In genomic region chr3:156246939-156247725, GRCh38 we compare ENCODE assay signal across 29 cellular contexts.
DNase-seq lines count a peak whose midpoint lies in the region; ATAC-seq, FAIRE-seq and TF ChIP-seq lines count a peak whose summit lies in the region.
"Had no signal": no experiment of that assay in that cellular context is flagged by ENCODE, and none has a peak within 500 bp of the region (broad histone marks: within the 10 kb centered on the region; RNA-seq: fewer than 3 reads in every experiment).

No MANE protein-coding gene starts in this region.

- TF ChIP-seq CTCF in IMR-90 (conservative IDR thresholded peaks at IDR 0.05; ENCODE audit: low read depth, low read length) (no peak), keratinocyte (optimal IDR thresholded peaks at IDR 0.05 in 1 of 3, IDR thresholded peaks at IDR 0.05 in 1 of 3, conservative IDR thresholded peaks at IDR 0.05 in 1 of 3; ENCODE audit: extremely low read depth in 1 of 3, insufficient read depth in 2 of 3, low read length in 3 of 3) (no peak), testis (IDR thresholded peaks at IDR 0.05) (no peak), D721Med (IDR thresholded peaks at IDR 0.05; ENCODE audit: insufficient read depth, missing control alignments) (no peak)

- H3K27ac ChIP-seq in IMR-90 (ENCODE audit: insufficient read depth, low read length) (no peak overlapping the region), keratinocyte (ENCODE audit: control insufficient read depth, insufficient read depth, low read length) (no peak overlapping the region), testis (no peak overlapping the region)
- H3K27ac ChIP-seq: body of pancreas, gastroesophageal sphincter, KMS-11, Peyer's patch, SJSA1, spleen, suprapubic skin, uterus had no signal

- no peak overlapping the region for H2AK5ac ChIP-seq in IMR-90 (ENCODE audit: low read depth, low read length)

- no peak overlapping the region for H2BK15ac ChIP-seq in IMR-90 (ENCODE audit: low read depth, low read length)

- no peak overlapping the region for H3K4ac ChIP-seq in IMR-90 (ENCODE audit: low read depth, low read length)

- H3K23ac ChIP-seq in IMR-90 (ENCODE audit: low read depth, low read length): no peak overlapping the region

- no peaks in the 10 kb centered on the region for H3K4me1 ChIP-seq in IMR-90 (ENCODE audit: control insufficient read depth, insufficient read depth, low read length)
- no peaks in the 10 kb centered on the region for H3K4me1 ChIP-seq in keratinocyte (ENCODE audit: control insufficient read depth, extremely low read depth, insufficient read depth, low read length)
- peaks cover 4% of the 10 kb centered on the region for H3K4me1 ChIP-seq in testis
- H3K4me1 ChIP-seq: body of pancreas, gastroesophageal sphincter, Peyer's patch, SJSA1, spleen, suprapubic skin, uterus had no signal

- WGBS in IMR-90 (ENCODE audit: extremely low coverage in 2 of 2, insufficient read length in 1 of 2), 2 experiments: no CpG with 5 or more reads among the region's 5 CpGs
- WGBS in testis, 2 donors: 64 to 76% methylated on average over 5 of the region's 5 CpGs

- no peak overlapping the region for H3K56ac ChIP-seq in IMR-90 (ENCODE audit: extremely low read depth, insufficient read depth, low read length)

- no peak overlapping the region for H2AFZ ChIP-seq in IMR-90 (replicated peaks; ENCODE audit: low read length, poor library complexity)
- H2AFZ ChIP-seq in keratinocyte (ENCODE audit: control insufficient read depth, low read length): no peak overlapping the region

- H3K9me1 ChIP-seq in IMR-90 (ENCODE audit: insufficient read depth, low read length): no peaks in the 10 kb centered on the region
- H3K9me1 ChIP-seq in keratinocyte (ENCODE audit: control insufficient read depth, extremely low read depth, insufficient read depth, low read length): no peaks in the 10 kb centered on the region

- H2BK5ac ChIP-seq in IMR-90 (ENCODE audit: low read depth, low read length, poor library complexity, severe bottlenecking): no peak overlapping the region

- no peaks in the 10 kb centered on the region for H3K79me2 ChIP-seq in keratinocyte (ENCODE audit: control insufficient read depth, insufficient read depth, low read length)

- POLR2A ChIA-PET in IMR-90 (lab: Charles Lee; ENCODE audit: unreplicated experiment): no interaction called here

- FAIRE-seq in keratinocyte (lab: Jason Lieb, UNC) (peak; percentile 49), D721Med (lab: Jason Lieb, UNC) (no peak)
- FAIRE-seq: colon, G401.6 had no signal

- CTCF ChIA-PET in IMR-90 (lab: Yijun Ruan, JAX): no interaction called here

- intact Hi-C loops in IMR-90 (cut with micrococcal nuclease) (no loop called here), testis (cut with DNase I; ENCODE audit: low total_unique reads) (no loop called here)

- dilution Hi-C loops in IMR-90 (cut with HindIII; ENCODE audit: low sequenced_read_pairs, unreplicated experiment) (no loop called here), keratinocyte (cut with MboI; ENCODE audit: extremely low pct_ligation_motif_present, low sequenced_read_pairs) (no loop called here)

- H3K4me2 ChIP-seq in IMR-90 (ENCODE audit: low read depth, low read length): no peak overlapping the region
- H3K4me2 ChIP-seq in keratinocyte (ENCODE audit: control insufficient read depth, extremely low read depth, insufficient read depth, low read depth, low read length): no peak overlapping the region
- H3K4me2 ChIP-seq: KMS-11 had no signal

- DNase-seq in IMR-90 (peak; percentile 9), cerebellum (ENCODE audit: low spot score) (peak; percentile 11), keratinocyte (ENCODE audit: low read depth, low spot score) (no peak), testis (peak; percentile 57), D721Med (ENCODE audit: insufficient read length, low spot score) (no peak), H7 (no peak)
- DNase-seq: activated CD4-positive, alpha-beta T cell treated with anti-CD3 and anti-CD28 coated beads for 1 hour; activated gamma-delta T cell treated with Interleukin-2 at 50 U/mL for 16 hours; activated naive CD8-positive, alpha-beta T cell treated with anti-CD3 and anti-CD28 coated beads, Interleukin-2, amount 50 U/mL, for 24 hours; body of pancreas; DMS153; effector CD8-positive, alpha-beta T cell; left cardiac atrium; mesenchymal stem cell; NCI-H1694; NCI-H526; Peyer's patch; spleen; stimulated activated CD4-positive, alpha-beta T cell treated with anti-CD3 and anti-CD28 coated beads, Interleukin-2, amount 100 ng/mL, for 48 hours; T-helper 1 cell; uterus had no signal

- no peaks in the 10 kb centered on the region for H4K20me1 ChIP-seq in IMR-90 (ENCODE audit: insufficient read depth, low read length)
- no peaks in the 10 kb centered on the region for H4K20me1 ChIP-seq in keratinocyte (ENCODE audit: control insufficient read depth, extremely low read depth, insufficient read depth, low read length)

- TF ChIP-seq POLR2A in IMR-90 (IDR thresholded peaks at IDR 0.05; ENCODE audit: low read depth, low read length) (no peak), testis (IDR thresholded peaks at IDR 0.05) (no peak)

- no peak overlapping the region for H4K91ac ChIP-seq in IMR-90 (ENCODE audit: insufficient read depth, low read depth, low read length)

- ATAC-seq in IMR-90 (ENCODE audit: low read depth) (no peak), HG02973 (IDR thresholded peaks at IDR 0.05; ENCODE audit: unreplicated experiment) (no peak)
- ATAC-seq: activated naive CD8-positive, alpha-beta T cell treated with anti-CD3 and anti-CD28 coated beads, Interleukin-2, amount 50 U/mL, for 24 hours; body of pancreas; gastroesophageal sphincter; stimulated activated memory B cell treated with anti-CD40 and anti-IgM and Interleukin-4, amounts not matched to agents 10 μg/mL and 1 μg/mL and 100 μg/mL, for 72 hours had no signal

- TF ChIP-seq RAD21 in IMR-90 (IDR thresholded peaks at IDR 0.05; ENCODE audit: low read length): no peak

- no peak overlapping the region for H3K9ac ChIP-seq in IMR-90 (ENCODE audit: low read depth, low read length)
- H3K9ac ChIP-seq in keratinocyte (ENCODE audit: control insufficient read depth, extremely low read depth, insufficient read depth, low read length): no peak overlapping the region
- H3K9ac ChIP-seq: KMS-11 had no signal

- H3K4me3 ChIP-seq in IMR-90 (ENCODE audit: insufficient read depth, low read depth, low read length) (no peak overlapping the region), keratinocyte (ENCODE audit: control insufficient read depth in 2 of 3, extremely low read depth in 1 of 3, insufficient read depth in 2 of 3, low read depth in 1 of 3, low read length in 3 of 3) (no peak overlapping the region), testis (no peak overlapping the region), H7 (ENCODE audit: insufficient read depth, low read depth, low read length) (no peak overlapping the region)
- H3K4me3 ChIP-seq: body of pancreas, gastroesophageal sphincter, Peyer's patch, SJSA1, spleen, suprapubic skin, uterus had no signal

- H3K9me3 ChIP-seq in IMR-90 (ENCODE audit: control insufficient read depth, insufficient read depth, low read length): no peaks in the 10 kb centered on the region
- no peaks in the 10 kb centered on the region for H3K9me3 ChIP-seq in keratinocyte (ENCODE audit: control insufficient read depth, low read depth, low read length)
- no peaks in the 10 kb centered on the region for H3K9me3 ChIP-seq in testis
- H3K9me3 ChIP-seq: body of pancreas, gastroesophageal sphincter, Peyer's patch, SJSA1, spleen, suprapubic skin, uterus had no signal

- H2BK120ac ChIP-seq in IMR-90 (ENCODE audit: low read depth, low read length): no peak overlapping the region

- H3K18ac ChIP-seq in IMR-90 (ENCODE audit: low read depth, low read length): no peak overlapping the region

- H3K27me3 ChIP-seq in IMR-90 (ENCODE audit: control insufficient read depth, insufficient read depth, low read length): no peaks in the 10 kb centered on the region; the same call in 1 of the 2 replicates
- no peaks in the 10 kb centered on the region for H3K27me3 ChIP-seq in keratinocyte (ENCODE audit: control insufficient read depth, extremely low read depth, insufficient read depth, low read length)
- no peaks in the 10 kb centered on the region for H3K27me3 ChIP-seq in testis
- H3K27me3 ChIP-seq in H7 (ENCODE audit: control insufficient read depth, insufficient read depth, low read length): no peaks in the 10 kb centered on the region
- H3K27me3 ChIP-seq: body of pancreas, gastroesophageal sphincter, Peyer's patch, SJSA1, suprapubic skin, uterus had no signal

- BruUV-seq in IMR-90 (replicated peaks; lab: Mats Ljungman, UMichigan): no TSS peak

- no peak overlapping the region for H2BK20ac ChIP-seq in IMR-90 (ENCODE audit: low read depth, low read length)

- no peak overlapping the region for H4K5ac ChIP-seq in IMR-90 (ENCODE audit: low read depth, low read length)

- in situ Hi-C loops in IMR-90 (cut with MboI; ENCODE audit: low sequenced_read_pairs): no loop called here

- H2AK9ac ChIP-seq in IMR-90 (replicated peaks; ENCODE audit: low read depth, low read length, poor library complexity): no peak overlapping the region

- no peak overlapping the region for H4K8ac ChIP-seq in IMR-90 (ENCODE audit: low read depth in 2 of 2, low read length in 2 of 2)

- H3K14ac ChIP-seq in IMR-90 (replicated peaks; ENCODE audit: low read depth, low read length): no peak overlapping the region

- H3K79me1 ChIP-seq in IMR-90 (ENCODE audit: low read depth in 1 of 2, low read length in 2 of 2): no peaks in the 10 kb centered on the region

- H3K36me3 ChIP-seq in IMR-90 (ENCODE audit: control insufficient read depth, insufficient read depth, low read length) (no peaks in the 10 kb centered on the region), keratinocyte (ENCODE audit: control insufficient read depth in 2 of 2, extremely low read depth in 1 of 2, insufficient read depth in 2 of 2, low read length in 2 of 2) (no peaks in the 10 kb centered on the region), testis (ENCODE audit: low read depth, missing control alignments) (no peaks in the 10 kb centered on the region), H7 (replicated peaks; ENCODE audit: control insufficient read depth, insufficient read depth, low read length) (no peaks in the 10 kb centered on the region)
- H3K36me3 ChIP-seq: gastroesophageal sphincter, Peyer's patch, SJSA1, spleen, suprapubic skin, uterus had no signal

TF ChIP-seq in IMR-90, 13 proteins besides CTCF, POLR2A, EP300 and RAD21 (continues in another document):
- TF ChIP-seq FOS (IDR thresholded peaks at IDR 0.05; ENCODE audit: low read depth, low read length) (no peak), RCOR1 (IDR thresholded peaks at IDR 0.05; ENCODE audit: insufficient replicate concordance, low read length) (no peak), CEBPB (IDR thresholded peaks at IDR 0.05; ENCODE audit: low read depth, low read length) (no peak), SMC3 (IDR thresholded peaks at IDR 0.05; ENCODE audit: low read depth, low read length) (no peak), MAFK (IDR thresholded peaks at IDR 0.05; ENCODE audit: low read depth, low read length) (no peak), NFE2L2 (IDR thresholded peaks at IDR 0.05; ENCODE audit: low read depth, low read length) (no peak)

Comparison
In these comparisons a context has a peak if more than half of its experiments do, and no peak if none do; other contexts are left out.
1. DNase-seq: peak in IMR-90 (single experiment), cerebellum (single experiment) and testis (single experiment); none in keratinocyte (single experiment), D721Med (single experiment) and H7 (single experiment).